In genomic region chr16:28012031-28012445, GRCh38 we compare ENCODE assay signal across 19 cellular contexts. TPM values are rescaled to one million over a fixed set of nuclear protein-coding genes. Genes with fewer than 3 reads are reported as not detected.
A peak's percentile ranks its signal among the peaks of the same experiment; 100 is the strongest.
DNase-seq lines count a peak whose midpoint lies in the region; ATAC-seq, FAIRE-seq and TF ChIP-seq lines count a peak whose summit lies in the region.
"Had no signal": no experiment of that assay in that cellular context is flagged by ENCODE, and none has a peak within 500 bp of the region (broad histone marks: within the 10 kb centered on the region; RNA-seq: fewer than 3 reads in every experiment).

No MANE protein-coding gene starts in this region.

- H3K4me1 ChIP-seq in A549 (no peaks in the 10 kb centered on the region), HEK293 (ENCODE audit: control insufficient read depth, insufficient read depth, low read length) (no peaks in the 10 kb centered on the region), astrocyte (ENCODE audit: insufficient read depth, low read length) (peaks cover 3% of the 10 kb centered on the region)
- H3K4me1 ChIP-seq: vagina had no signal

- no peak for ATAC-seq in A549
- ATAC-seq in HG03045 (IDR thresholded peaks at IDR 0.05; ENCODE audit: unreplicated experiment) = no peak
- ATAC-seq in activated CD8-positive, alpha-beta T cell treated with anti-CD3 and anti-CD28 coated beads, Interleukin-2, amount 10 ng/mL, durations not matched to agents 7 days and 5 days = no peak
- ATAC-seq: activated T-cell treated with anti-CD3 and anti-CD28 coated beads, Interleukin-2, amount 50 U/mL, for 72 hours; GM12878; stimulated activated naive CD8-positive, alpha-beta T cell treated with anti-CD3 and anti-CD28 coated beads, Interleukin-15, amount 100 ng/mL, for 72 hours had no signal

- H3K36me3 Mint-ChIP-seq in astrocyte (ENCODE audit: low read depth, unreplicated experiment) (no peaks in the 10 kb centered on the region), immature natural killer cell (no peaks in the 10 kb centered on the region)
- no peaks in the 10 kb centered on the region for H3K36me3 Mint-ChIP-seq in activated CD8-positive, alpha-beta T cell treated with anti-CD3 and anti-CD28 coated beads, Interleukin-2, amount 10 ng/mL, durations not matched to agents 7 days and 5 days (ENCODE audit: low read depth)
- H3K36me3 Mint-ChIP-seq: activated naive CD8-positive, alpha-beta T cell treated with anti-CD3 and anti-CD28 coated beads for 36 hours had no signal

- TF ChIP-seq RAD21 in A549 (conservative IDR thresholded peaks at IDR 0.05 in 1 of 2, IDR thresholded peaks at IDR 0.05 in 1 of 2) = no peak

- H3K27me3 ChIP-seq in astrocyte (ENCODE audit: insufficient read depth, low read length) = no peaks in the 10 kb centered on the region
- H3K27me3 ChIP-seq: vagina had no signal

- H3K4me2 ChIP-seq in A549 (no peak overlapping the region), astrocyte (ENCODE audit: low read length) (no peak overlapping the region)

- TF ChIP-seq EP300 in A549 (IDR thresholded peaks at IDR 0.05) = no peak

- CTCF ChIA-PET in A549 (lab: Yijun Ruan, JAX) = no interaction called here
- CTCF ChIA-PET in HEK293 (lab: Yijun Ruan, JAX) = interaction anchor here (0.7 to 1.1 kb wide), 2 partner anchors 59 to 607 kb away, joined by 3 to 4 read pairs; no protein-coding TSS in a partner anchor
- CTCF ChIA-PET in activated CD8-positive, alpha-beta T cell treated with anti-CD3 and anti-CD28 coated beads, Interleukin-2, amount 10 ng/mL, durations not matched to agents 7 days and 5 days (lab: Charles Lee) = interaction anchor here (1.5 kb wide), 1 partner anchor 59 kb away, joined by 3 read pairs; no protein-coding TSS in a partner anchor

- H3K4me3 Mint-ChIP-seq in astrocyte (ENCODE audit: unreplicated experiment) (no peak overlapping the region), immature natural killer cell (no peak overlapping the region)
- no peak overlapping the region for H3K4me3 Mint-ChIP-seq in activated CD8-positive, alpha-beta T cell treated with anti-CD3 and anti-CD28 coated beads, Interleukin-2, amount 10 ng/mL, durations not matched to agents 7 days and 5 days
- H3K4me3 Mint-ChIP-seq: activated CD4-positive, alpha-beta memory T cell treated with anti-CD3 and anti-CD28 coated beads, Interleukin-2, amount 10 ng/mL, durations not matched to agents 7 days and 5 days; activated naive CD8-positive, alpha-beta T cell treated with anti-CD3 and anti-CD28 coated beads for 36 hours; activated T-cell treated with anti-CD3 and anti-CD28 coated beads, Interleukin-2, amount 50 U/mL, for 72 hours; stimulated activated naive CD8-positive, alpha-beta T cell treated with anti-CD3 and anti-CD28 coated beads, Interleukin-15, amount 100 ng/mL, for 72 hours had no signal

- TF ChIP-seq POLR2A in A549 (IDR thresholded peaks at IDR 0.05; ENCODE audit: low read length) = no peak

- H3K9me3 ChIP-seq in A549 = no peaks in the 10 kb centered on the region
- H3K9me3 ChIP-seq in HEK293 (ENCODE audit: control insufficient read depth, insufficient read depth, low read depth, low read length) = no peaks in the 10 kb centered on the region
- H3K9me3 ChIP-seq in astrocyte (ENCODE audit: insufficient read depth, low read depth, low read length) = no peaks in the 10 kb centered on the region
- H3K9me3 ChIP-seq: vagina had no signal

- DNase-seq in A549 (ENCODE audit: low read depth in 1 of 2, low spot score in 1 of 2) (no peak), astrocyte (ENCODE audit: low read depth) (peak; percentile 20), myocyte (ENCODE audit: low read depth) (peak; percentile 73), immature natural killer cell (no peak), GOT3 (lab: John Stamatoyannopoulos, UW) (no peak)
- no peak for DNase-seq in activated CD8-positive, alpha-beta T cell treated with anti-CD3 and anti-CD28 coated beads, Interleukin-2, amount 10 ng/mL, durations not matched to agents 7 days and 5 days
- DNase-seq: activated CD4-positive, alpha-beta memory T cell treated with anti-CD3 and anti-CD28 coated beads, Interleukin-2, amount 10 ng/mL, durations not matched to agents 7 days and 5 days; activated naive CD8-positive, alpha-beta T cell treated with anti-CD3 and anti-CD28 coated beads for 36 hours; activated T-cell treated with anti-CD3 and anti-CD28 coated beads, Interleukin-2, amount 50 U/mL, for 72 hours; cerebellar nuclear complex; NCI-H2029; NCI-H526 treated with DMSO at 0.1 percent for 48 hours; stimulated activated naive CD8-positive, alpha-beta T cell treated with anti-CD3 and anti-CD28 coated beads, Interleukin-15, amount 100 ng/mL, for 72 hours had no signal

- H2AFZ ChIP-seq in astrocyte (ENCODE audit: low read depth, low read length) = no peak overlapping the region

- POLR2A ChIA-PET in A549 (lab: Yijun Ruan, JAX) (no interaction called here), HEK293 (lab: Yijun Ruan, JAX) (interaction anchor here (0.7 kb wide), 1 partner anchor 16 kb away, joined by 4 read pairs; no protein-coding TSS in a partner anchor)
- POLR2A ChIA-PET in activated CD8-positive, alpha-beta T cell treated with anti-CD3 and anti-CD28 coated beads, Interleukin-2, amount 10 ng/mL, durations not matched to agents 7 days and 5 days (lab: Charles Lee) = no interaction called here

- TF ChIP-seq CTCF in A549 (IDR thresholded peaks at IDR 0.05) (no peak), HEK293 (tag by site-specific recombination; IDR thresholded peaks at IDR 0.05) (no peak), astrocyte (IDR thresholded peaks at IDR 0.05; ENCODE audit: insufficient read depth, low read depth, low read length) (no peak)

- no peak overlapping the region for H3K9ac ChIP-seq in astrocyte (ENCODE audit: low read length)

- no peaks in the 10 kb centered on the region for H3K36me3 ChIP-seq in HEK293 (ENCODE audit: control insufficient read depth in 2 of 2, insufficient read depth in 1 of 2, low read length in 2 of 2)
- H3K36me3 ChIP-seq in astrocyte (ENCODE audit: insufficient read depth, low read length) = no peaks in the 10 kb centered on the region
- H3K36me3 ChIP-seq: vagina had no signal

- H3K9me3 Mint-ChIP-seq in astrocyte (ENCODE audit: unreplicated experiment) (no peaks in the 10 kb centered on the region), immature natural killer cell (no peaks in the 10 kb centered on the region)
- H3K9me3 Mint-ChIP-seq in activated CD8-positive, alpha-beta T cell treated with anti-CD3 and anti-CD28 coated beads, Interleukin-2, amount 10 ng/mL, durations not matched to agents 7 days and 5 days (ENCODE audit: insufficient read depth) = no peaks in the 10 kb centered on the region
- H3K9me3 Mint-ChIP-seq: activated CD4-positive, alpha-beta memory T cell treated with anti-CD3 and anti-CD28 coated beads, Interleukin-2, amount 10 ng/mL, durations not matched to agents 7 days and 5 days; activated naive CD8-positive, alpha-beta T cell treated with anti-CD3 and anti-CD28 coated beads for 36 hours; activated T-cell treated with anti-CD3 and anti-CD28 coated beads, Interleukin-2, amount 50 U/mL, for 72 hours; stimulated activated naive CD8-positive, alpha-beta T cell treated with anti-CD3 and anti-CD28 coated beads, Interleukin-15, amount 100 ng/mL, for 72 hours had no signal

- H3K4me3 ChIP-seq in A549 (no peak overlapping the region), HEK293 (ENCODE audit: low read depth, low read length) (no peak overlapping the region), astrocyte (ENCODE audit: insufficient read depth, low read depth, low read length) (no peak overlapping the region)
- H3K4me3 ChIP-seq: GM12878, vagina had no signal

- FAIRE-seq in A549 (lab: Jason Lieb, UNC) (no peak), astrocyte (lab: Jason Lieb, UNC) (no peak)
- FAIRE-seq: GM12878 had no signal

- H3K4me1 Mint-ChIP-seq in astrocyte (ENCODE audit: low read depth, unreplicated experiment) (no peaks in the 10 kb centered on the region), immature natural killer cell (no peaks in the 10 kb centered on the region)
- H3K4me1 Mint-ChIP-seq in activated CD8-positive, alpha-beta T cell treated with anti-CD3 and anti-CD28 coated beads, Interleukin-2, amount 10 ng/mL, durations not matched to agents 7 days and 5 days (ENCODE audit: low read depth) = peaks cover 17% of the 10 kb centered on the region
- H3K4me1 Mint-ChIP-seq: activated naive CD8-positive, alpha-beta T cell treated with anti-CD3 and anti-CD28 coated beads for 36 hours; stimulated activated naive CD8-positive, alpha-beta T cell treated with anti-CD3 and anti-CD28 coated beads, Interleukin-15, amount 100 ng/mL, for 72 hours had no signal

- H3K27ac ChIP-seq in A549 (no peak overlapping the region), HEK293 (ENCODE audit: extremely low read depth, low read depth, low read length) (no peak overlapping the region), astrocyte (ENCODE audit: low read depth, low read length) (no peak overlapping the region)
- H3K27ac ChIP-seq: vagina had no signal

- WGBS in A549 (ENCODE audit: missing lambda C conversion rate) = 42% methylated on average over 6 of the region's 6 CpGs

- H3K27me3 Mint-ChIP-seq in astrocyte (ENCODE audit: low read depth, unreplicated experiment) (peaks cover 41% of the 10 kb centered on the region), immature natural killer cell (ENCODE audit: low read depth in 3 of 3) (peaks cover under 1 to 18% (median 6%) of the 10 kb centered on the region in 3 donors)
- H3K27me3 Mint-ChIP-seq in activated CD8-positive, alpha-beta T cell treated with anti-CD3 and anti-CD28 coated beads, Interleukin-2, amount 10 ng/mL, durations not matched to agents 7 days and 5 days (ENCODE audit: low read depth) = peaks cover 21% of the 10 kb centered on the region

- no peak overlapping the region for H3K27ac Mint-ChIP-seq in astrocyte (ENCODE audit: unreplicated experiment)
- H3K27ac Mint-ChIP-seq in immature natural killer cell = no peak overlapping the region
- no peak overlapping the region for H3K27ac Mint-ChIP-seq in activated CD8-positive, alpha-beta T cell treated with anti-CD3 and anti-CD28 coated beads, Interleukin-2, amount 10 ng/mL, durations not matched to agents 7 days and 5 days
- H3K27ac Mint-ChIP-seq: activated CD4-positive, alpha-beta memory T cell treated with anti-CD3 and anti-CD28 coated beads, Interleukin-2, amount 10 ng/mL, durations not matched to agents 7 days and 5 days; activated naive CD8-positive, alpha-beta T cell treated with anti-CD3 and anti-CD28 coated beads for 36 hours; activated T-cell treated with anti-CD3 and anti-CD28 coated beads, Interleukin-2, amount 50 U/mL, for 72 hours had no signal

- no peaks in the 10 kb centered on the region for H3K79me2 ChIP-seq in astrocyte (ENCODE audit: insufficient read depth, low read length)

- H4K20me1 ChIP-seq in astrocyte (ENCODE audit: insufficient read depth, low read length) = no peaks in the 10 kb centered on the region

RNA-seq across cellular contexts. Expression of gene GSG1L, which starts 51.5 kb away (rescaled TPM):
- not detected in 2 replicates for polyA plus RNA-seq in A549 (2011; rRNA removed)
- not detected in 2 replicates for polyA plus RNA-seq in A549 (2012; cell fraction: cytosol; rRNA removed)
- polyA plus RNA-seq in A549 (2012; cell fraction: nucleus; rRNA removed) = not detected in 2 replicates
- not detected in 3 replicates for polyA plus RNA-seq in A549 (2017; fragmentation: RNase III; extraction: RNeasy Plus Mini Kit Qiagen cat#74134 plus additional on column Dnase treatment)
- polyA minus RNA-seq in A549 (2011; rRNA and poly(A)+ RNA removed) = not detected in 2 replicates
- not detected in 2 replicates for total RNA-seq in astrocyte
- 0.57 TPM in 1 of 2 replicates, not detected in the other for total RNA-seq in myocyte
- not detected for polyA plus RNA-seq in myocyte (2012)
- polyA plus RNA-seq in immature natural killer cell = not detected
- under 1 TPM; 0.08 to 0.39 TPM for total RNA-seq in activated CD8-positive, alpha-beta T cell treated with anti-CD3 and anti-CD28 coated beads, Interleukin-2, amount 10 ng/mL, durations not matched to agents 7 days and 5 days
- total RNA-seq: activated naive CD8-positive, alpha-beta T cell treated with anti-CD3 and anti-CD28 coated beads for 36 hours; activated T-cell treated with anti-CD3 and anti-CD28 coated beads, Interleukin-2, amount 50 U/mL, for 72 hours; GM12878; liver; M059J; vagina had no signal
- polyA plus RNA-seq: GM12878, liver had no signal

Comparison
In these comparisons a context has a peak if more than half of its experiments do, and no peak if none do; other contexts are left out.
1. DNase-seq: peak in astrocyte (single experiment) and myocyte (single experiment); none in A549 (0 of 2), immature natural killer cell (0 of 3), activated CD8-positive, alpha-beta T cell treated with anti-CD3 and anti-CD28 coated beads, Interleukin-2, amount 10 ng/mL, durations not matched to agents 7 days and 5 days (single experiment) and GOT3 (single experiment).